In the genomic region with DNA sequence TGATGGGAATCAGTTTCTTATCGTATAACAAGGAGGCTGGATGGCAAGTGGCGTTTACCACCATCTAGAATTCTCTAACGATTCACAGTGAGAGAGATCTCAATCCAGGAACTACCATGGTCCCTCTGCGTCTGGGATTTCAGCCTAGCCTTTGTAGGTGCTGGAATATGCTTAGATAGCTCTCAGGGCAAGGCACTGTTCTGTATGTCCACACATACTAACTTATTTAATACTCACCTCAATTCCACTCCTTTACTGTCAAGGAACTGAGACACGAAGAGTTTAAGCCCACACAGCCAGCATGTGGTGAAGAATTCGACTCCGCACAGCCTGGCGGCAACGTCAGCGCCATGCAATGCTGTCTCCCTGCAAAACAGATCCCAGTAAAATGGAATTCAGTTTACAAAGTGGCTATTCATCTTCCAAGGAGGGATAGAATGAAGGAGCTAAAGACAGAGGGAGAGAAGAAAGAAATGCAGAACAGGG, we compare ENCODE assay signal across 24 cellular contexts.
A peak's percentile ranks its signal among the peaks of the same experiment; 100 is the strongest.
DNase-seq lines count a peak whose midpoint lies in the region; ATAC-seq, FAIRE-seq and TF ChIP-seq lines count a peak whose summit lies in the region.
"Had no signal": no experiment of that assay in that cellular context is flagged by ENCODE, and none has a peak within 500 bp of the region (broad histone marks: within the 10 kb centered on the region; RNA-seq: fewer than 3 reads in every experiment).

No MANE protein-coding gene starts in this region.

- H3K4me1 ChIP-seq in astrocyte (ENCODE audit: insufficient read depth, low read length) (no peaks in the 10 kb centered on the region), iPS-18a (ENCODE audit: control insufficient read depth, low read depth, low read length) (peaks cover 48% of the 10 kb centered on the region), neuronal stem cell (ENCODE audit: control insufficient read depth in 2 of 2, insufficient read depth in 1 of 2, low read depth in 1 of 2, low read length in 2 of 2) (peaks cover 24 to 28% of the 10 kb centered on the region in 2 donors), mammary epithelial cell (ENCODE audit: insufficient read depth, low read length) (no peaks in the 10 kb centered on the region)

- no CpG with 5 or more reads among the region's 10 CpGs for WGBS in neuronal stem cell (ENCODE audit: extremely low coverage in 2 of 2, insufficient read length in 2 of 2, insufficient replicate concordance in 1 of 2), 2 donors
- whole genome bisulfite sequencing in mammary epithelial cell (ENCODE audit: low coverage, missing lambda C conversion rate): 62% methylated on average over 5 of the region's 10 CpGs

- H3K14ac ChIP-seq in neuronal stem cell (ENCODE audit: low read length): no peak overlapping the region

- TF ChIP-seq CTCF in 22Rv1 (IDR thresholded peaks at IDR 0.05) (no peak), astrocyte (IDR thresholded peaks at IDR 0.05; ENCODE audit: insufficient read depth, low read depth, low read length) (no peak), mammary epithelial cell (conservative IDR thresholded peaks at IDR 0.05 in 1 of 2, IDR thresholded peaks at IDR 0.05 in 1 of 2; ENCODE audit: extremely low read depth in 1 of 2, insufficient read depth in 1 of 2, low read depth in 1 of 2, low read length in 2 of 2) (no peak)

- no peaks in the 10 kb centered on the region for H3K36me3 Mint-ChIP-seq in astrocyte (ENCODE audit: low read depth, unreplicated experiment)
- H3K36me3 Mint-ChIP-seq: activated naive CD4-positive, alpha-beta T cell treated with anti-CD3 and anti-CD28 coated beads, Interleukin-2, amount 50 U/mL, for 24 hours had no signal

- BruUV-seq in mammary epithelial cell (replicated peaks; lab: Mats Ljungman, UMichigan): no TSS peak

- H2BK120ac ChIP-seq in neuronal stem cell (ENCODE audit: low read depth, low read length): no peak overlapping the region

- H3K36me3 ChIP-seq in astrocyte (ENCODE audit: insufficient read depth, low read length) (no peaks in the 10 kb centered on the region), iPS-18a (ENCODE audit: control insufficient read depth, low read depth, low read length) (no peaks in the 10 kb centered on the region), neuronal stem cell (replicated peaks in 1 of 2; ENCODE audit: control insufficient read depth in 2 of 2, insufficient read depth in 2 of 2, low read length in 2 of 2) (no peaks in the 10 kb centered on the region), mammary epithelial cell (ENCODE audit: insufficient read depth, low read length) (no peaks in the 10 kb centered on the region)
- H3K36me3 ChIP-seq: transverse colon had no signal

- H3K4ac ChIP-seq in neuronal stem cell (ENCODE audit: low read length): no peak overlapping the region

- no peaks in the 10 kb centered on the region for H3K79me1 ChIP-seq in neuronal stem cell (ENCODE audit: low read depth, low read length)

- intact Hi-C loops in mammary epithelial cell (cut with micrococcal nuclease): no loop called here

- in situ Hi-C loops in mammary epithelial cell (cut with MboI; ENCODE audit: low sequenced_read_pairs in 2 of 2): no loop called here

- H3K9me3 ChIP-seq in astrocyte (ENCODE audit: insufficient read depth, low read depth, low read length) (peaks cover 4% of the 10 kb centered on the region), iPS-18a (ENCODE audit: control insufficient read depth, low read depth, low read length) (no peaks in the 10 kb centered on the region), neuronal stem cell (replicated peaks in 1 of 2; ENCODE audit: control insufficient read depth in 2 of 2, insufficient read depth in 1 of 2, low read depth in 1 of 2, low read length in 2 of 2) (no peaks in the 10 kb centered on the region), mammary epithelial cell (replicated peaks; ENCODE audit: insufficient read depth, low read length) (peaks cover 10% of the 10 kb centered on the region)
- H3K9me3 ChIP-seq: transverse colon had no signal

- no peaks in the 10 kb centered on the region for H3K9me3 Mint-ChIP-seq in astrocyte (ENCODE audit: unreplicated experiment)
- H3K9me3 Mint-ChIP-seq: activated naive CD4-positive, alpha-beta T cell treated with anti-CD3 and anti-CD28 coated beads, Interleukin-2, amount 50 U/mL, for 24 hours had no signal

- no peaks in the 10 kb centered on the region for H3K27me3 ChIP-seq in astrocyte (ENCODE audit: insufficient read depth, low read length)
- no peaks in the 10 kb centered on the region for H3K27me3 ChIP-seq in iPS-18a (ENCODE audit: control insufficient read depth, insufficient read depth, low read length)
- no peaks in the 10 kb centered on the region for H3K27me3 ChIP-seq in neuronal stem cell (ENCODE audit: control insufficient read depth in 3 of 3, insufficient read depth in 3 of 3, low read depth in 1 of 3, low read length in 3 of 3)
- no peaks in the 10 kb centered on the region for H3K27me3 ChIP-seq in mammary epithelial cell (ENCODE audit: insufficient read depth, low read length)
- H3K27me3 ChIP-seq: transverse colon had no signal

- H3K27ac ChIP-seq in 22Rv1: peak overlapping the region; percentile 59
- H3K27ac ChIP-seq in astrocyte (ENCODE audit: low read depth, low read length): no peak overlapping the region
- peak overlapping the region; percentile 73 for H3K27ac ChIP-seq in iPS-18a (ENCODE audit: low read length)
- H3K27ac ChIP-seq in neuronal stem cell (replicated peaks; ENCODE audit: low read length): peak overlapping the region; percentile 65
- no peak overlapping the region for H3K27ac ChIP-seq in mammary epithelial cell (ENCODE audit: insufficient read depth, low read depth, low read length)
- H3K27ac ChIP-seq: C4-2B, coronary artery, HL-60, RWPE1 had no signal

- no peak overlapping the region for H2AK5ac ChIP-seq in neuronal stem cell (ENCODE audit: low read depth, low read length)

- H3K79me2 ChIP-seq in astrocyte (ENCODE audit: insufficient read depth, low read length) (no peaks in the 10 kb centered on the region), mammary epithelial cell (ENCODE audit: insufficient read depth, low read length) (no peaks in the 10 kb centered on the region)

- H3K23ac ChIP-seq in neuronal stem cell (ENCODE audit: low read depth, low read length, poor library complexity): no peak overlapping the region

- H2BK15ac ChIP-seq in neuronal stem cell (ENCODE audit: low read length): no peak overlapping the region

- H4K91ac ChIP-seq in neuronal stem cell (ENCODE audit: low read depth, low read length, poor library complexity): no peak overlapping the region

- H3K4me3 Mint-ChIP-seq in astrocyte (ENCODE audit: unreplicated experiment): peak overlapping the region; percentile 68
- H3K4me3 Mint-ChIP-seq: activated naive CD4-positive, alpha-beta T cell treated with anti-CD3 and anti-CD28 coated beads, Interleukin-2, amount 50 U/mL, for 24 hours had no signal

- DNase-seq in astrocyte (ENCODE audit: low read depth) (no peak), neuronal stem cell (ENCODE audit: low spot score) (no peak), mammary epithelial cell (no peak), NCI-H1105 (lab: John Stamatoyannopoulos, UW) (no peak), NCI-H2029 (lab: John Stamatoyannopoulos, UW) (no peak)
- DNase-seq: activated CD4-positive, alpha-beta T cell treated with anti-CD3 and anti-CD28 coated beads for 1 hour; DMS153; left ventricle myocardium superior; MM.1S; NCI-H1694 treated with DMSO at 0.1 percent for 48 hours; NCI-H446; stimulated activated naive CD4-positive, alpha-beta T cell; T1000; transverse colon had no signal

- ATAC-seq in HG03039 (IDR thresholded peaks at IDR 0.05; ENCODE audit: unreplicated experiment): no peak
- ATAC-seq: left ventricle myocardium superior had no signal

- peak overlapping the region; percentile 66 for H3K18ac ChIP-seq in neuronal stem cell (ENCODE audit: low read length)

- H2BK12ac ChIP-seq in neuronal stem cell (ENCODE audit: low read length): no peak overlapping the region

- H3K4me3 ChIP-seq in astrocyte (ENCODE audit: insufficient read depth, low read depth, low read length): no peak overlapping the region
- peak overlapping the region; percentile 42 for H3K4me3 ChIP-seq in iPS-18a (ENCODE audit: low read length)
- no peak overlapping the region for H3K4me3 ChIP-seq in neuronal stem cell (ENCODE audit: low read length in 2 of 2)
- H3K4me3 ChIP-seq in mammary epithelial cell (replicated peaks in 1 of 3; ENCODE audit: insufficient read depth in 1 of 3, low read depth in 2 of 3, low read length in 3 of 3): no peak overlapping the region
- H3K4me3 ChIP-seq: coronary artery, transverse colon had no signal

- no peak overlapping the region for H2BK5ac ChIP-seq in neuronal stem cell (ENCODE audit: low read length)

- FAIRE-seq in astrocyte (lab: Jason Lieb, UNC): no peak
- FAIRE-seq: A204.1, GM12891 had no signal

- H3K4me1 Mint-ChIP-seq in astrocyte (ENCODE audit: low read depth, unreplicated experiment): peaks cover 13% of the 10 kb centered on the region
- H3K4me1 Mint-ChIP-seq: activated naive CD4-positive, alpha-beta T cell treated with anti-CD3 and anti-CD28 coated beads, Interleukin-2, amount 50 U/mL, for 24 hours had no signal

- peak overlapping the region; percentile 80 for H3K27ac Mint-ChIP-seq in astrocyte (ENCODE audit: unreplicated experiment)
- H3K27ac Mint-ChIP-seq: activated naive CD4-positive, alpha-beta T cell treated with anti-CD3 and anti-CD28 coated beads, Interleukin-2, amount 50 U/mL, for 24 hours had no signal

- peak overlapping the region; percentile 36 for H3K4me2 ChIP-seq in astrocyte (ENCODE audit: low read length)
- H3K4me2 ChIP-seq in neuronal stem cell (ENCODE audit: insufficient read depth, low read length, poor library complexity, severe bottlenecking): peak overlapping the region; percentile 39
- no peak overlapping the region for H3K4me2 ChIP-seq in mammary epithelial cell (ENCODE audit: insufficient read depth, low read depth, low read length)

- dilution Hi-C loops in mammary epithelial cell (cut with HindIII; ENCODE audit: low sequenced_read_pairs): no loop called here

- CTCF ChIA-PET in mammary epithelial cell (lab: Charles Lee; ENCODE audit: low non-redundant PET): no interaction called here

- no peak overlapping the region for H4K8ac ChIP-seq in neuronal stem cell (ENCODE audit: low read depth, low read length)

- H2AFZ ChIP-seq in astrocyte (ENCODE audit: low read depth, low read length): no peak overlapping the region
- H2AFZ ChIP-seq in neuronal stem cell (ENCODE audit: low read length): peak overlapping the region; percentile 4
- H2AFZ ChIP-seq in mammary epithelial cell (ENCODE audit: low read depth, low read length): no peak overlapping the region

- no peaks in the 10 kb centered on the region for H4K20me1 ChIP-seq in astrocyte (ENCODE audit: insufficient read depth, low read length)
- no peaks in the 10 kb centered on the region for H4K20me1 ChIP-seq in mammary epithelial cell (ENCODE audit: insufficient read depth, low read length)

- peaks cover 27% of the 10 kb centered on the region for H3K27me3 Mint-ChIP-seq in astrocyte (ENCODE audit: low read depth, unreplicated experiment)
- H3K27me3 Mint-ChIP-seq: activated naive CD4-positive, alpha-beta T cell treated with anti-CD3 and anti-CD28 coated beads, Interleukin-2, amount 50 U/mL, for 24 hours had no signal

- H3K9ac ChIP-seq in astrocyte (ENCODE audit: low read length) (no peak overlapping the region), iPS-18a (ENCODE audit: low read length) (peak overlapping the region; percentile 37), neuronal stem cell (ENCODE audit: low read depth, low read length, poor library complexity) (no peak overlapping the region), mammary epithelial cell (ENCODE audit: insufficient read depth, low read length) (no peak overlapping the region)

Comparison
In these comparisons a context has a peak if more than half of its experiments do, and no peak if none do; other contexts are left out.
1. H3K27ac ChIP-seq: peak in 22Rv1 (single experiment), iPS-18a (single experiment) and neuronal stem cell (single experiment); none in astrocyte (single experiment) and mammary epithelial cell (single experiment).